ENCODE assay signal across 22 cellular contexts in the genomic region with DNA sequence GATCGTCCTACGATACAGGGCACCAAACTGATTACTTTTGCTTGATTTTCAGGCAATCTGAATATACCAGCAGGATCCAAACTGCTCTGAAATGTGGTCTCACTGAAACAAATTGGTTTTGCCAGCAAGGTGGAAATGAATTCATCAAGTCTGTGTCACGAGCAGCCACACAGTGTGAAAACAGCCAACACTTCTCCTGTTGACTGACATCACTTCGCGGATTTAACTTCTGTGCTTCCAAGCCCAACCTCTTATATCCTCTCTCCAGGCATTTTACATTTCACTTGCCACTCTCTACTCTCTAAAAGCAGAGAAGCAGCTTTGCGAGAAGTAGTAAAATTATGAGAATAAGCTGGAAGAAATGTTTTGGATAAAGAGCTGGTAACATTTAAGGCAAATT.
A peak's percentile ranks its signal among the peaks of the same experiment; 100 is the strongest.
DNase-seq lines count a peak whose midpoint lies in the region; ATAC-seq and TF ChIP-seq lines count a peak whose summit lies in the region.
"Had no signal": no experiment of that assay in that cellular context is flagged by ENCODE, and none has a peak within 500 bp of the region (broad histone marks: within the 10 kb centered on the region; RNA-seq: fewer than 3 reads in every experiment).

No MANE protein-coding gene starts in this region.

- H3K27me3 ChIP-seq in left ventricle myocardium inferior (ENCODE audit: low read depth) (no peaks in the 10 kb centered on the region), neural cell (ENCODE audit: insufficient read depth, low read depth, low read length) (no peaks in the 10 kb centered on the region)
- H3K27me3 ChIP-seq: BE2C; BLaER1 treated with 17β-estradiol and CSF1 and Interleukin-3, amounts not matched to agents 10 nM and 100 nM had no signal

- H3K9ac ChIP-seq in neural cell (ENCODE audit: low read length): no peak overlapping the region
- H3K9ac ChIP-seq: BLaER1 treated with 17β-estradiol and CSF1 and Interleukin-3, amounts not matched to agents 10 nM and 100 nM; GM23248 had no signal

- H3K36me3 ChIP-seq in left ventricle myocardium inferior (no peaks in the 10 kb centered on the region), neural cell (ENCODE audit: insufficient read depth, low read length) (no peaks in the 10 kb centered on the region)
- H3K36me3 ChIP-seq: BE2C; BLaER1 treated with 17β-estradiol and CSF1 and Interleukin-3, amounts not matched to agents 10 nM and 100 nM had no signal

- no peaks in the 10 kb centered on the region for H3F3A ChIP-seq in neural cell (ENCODE audit: insufficient read depth, low read length, poor library complexity, severe bottlenecking)

- TF ChIP-seq EP300 in neural cell (conservative IDR thresholded peaks at IDR 0.05; ENCODE audit: poor library complexity, severe bottlenecking): peak; percentile 32

- H3K4me3 ChIP-seq in left ventricle myocardium inferior: no peak overlapping the region
- H3K4me3 ChIP-seq in neural cell (ENCODE audit: low read length): peak overlapping the region; percentile 2
- H3K4me3 ChIP-seq: A549; BLaER1 treated with 17β-estradiol and CSF1 and Interleukin-3, amounts not matched to agents 10 nM and 100 nM; GM12878; GM23248 had no signal

- H4K20me1 ChIP-seq in neural cell (ENCODE audit: insufficient read depth): no peaks in the 10 kb centered on the region
- H4K20me1 ChIP-seq: BLaER1 treated with 17β-estradiol and CSF1 and Interleukin-3, amounts not matched to agents 10 nM and 100 nM had no signal

- H3K27ac ChIP-seq in left ventricle myocardium inferior (replicated peaks) (peak overlapping the region; percentile 66), neural cell (ENCODE audit: low read length) (no peak overlapping the region)
- H3K27ac ChIP-seq: A549; BLaER1 treated with 17β-estradiol and CSF1 and Interleukin-3, amounts not matched to agents 10 nM and 100 nM; GM23248 had no signal

- H3K4me2 ChIP-seq in neural cell (ENCODE audit: low read length): no peak overlapping the region
- H3K4me2 ChIP-seq: A549; BLaER1 treated with 17β-estradiol and CSF1 and Interleukin-3, amounts not matched to agents 10 nM and 100 nM had no signal

- TF ChIP-seq CTCF in left ventricle myocardium inferior (IDR thresholded peaks at IDR 0.05; ENCODE audit: borderline replicate concordance): no peak
- no peak for TF ChIP-seq CTCF in neural cell (IDR thresholded peaks at IDR 0.05; ENCODE audit: poor library complexity, severe bottlenecking)

- DNase-seq in Right ventricle myocardium superior: no peak
- no peak for DNase-seq in cardiac septum (ENCODE audit: low spot score)
- no peak for DNase-seq in left ventricle myocardium inferior
- DNase-seq in NCI-H187 treated with DMSO at 0.1 percent for 48 hours (lab: John Stamatoyannopoulos, UW): no peak
- no peak for DNase-seq in dedifferentiated amniotic fluid mesenchymal stem cell (ENCODE audit: extremely low spot score)
- DNase-seq: 8988T; ACHN; AML-193; BE2C; CD4-positive, alpha-beta T cell; CD8-positive, alpha-beta memory T cell; DMS 273 treated with DMSO at 0.1 percent for 48 hours; DMS79; EL; GDM1; GM23248; H9 had no signal

- ATAC-seq in Right ventricle myocardium superior (ENCODE audit: poor library complexity): peak; percentile 62
- ATAC-seq: A549, GM12878, HCT116 had no signal

- H3K4me1 ChIP-seq in left ventricle myocardium inferior: no peaks in the 10 kb centered on the region
- H3K4me1 ChIP-seq: A549; BE2C; BLaER1 treated with 17β-estradiol and CSF1 and Interleukin-3, amounts not matched to agents 10 nM and 100 nM had no signal

- H2AFZ ChIP-seq in neural cell (ENCODE audit: low read depth, low read length): no peak overlapping the region
- H2AFZ ChIP-seq: GM23248 had no signal

- H3K9me2 ChIP-seq in neural cell (ENCODE audit: insufficient read depth, low read length): no peaks in the 10 kb centered on the region

- no peaks in the 10 kb centered on the region for H3K79me2 ChIP-seq in neural cell (replicated peaks; ENCODE audit: insufficient read depth, low read length)

- intact Hi-C loops in Right ventricle myocardium superior (cut with DNase I) (no loop called here), cardiac septum (cut with DNase I) (no loop called here), left ventricle myocardium inferior (cut with micrococcal nuclease) (no loop called here)

- TF ChIP-seq RAD21 in neural cell (conservative IDR thresholded peaks at IDR 0.05): no peak

- H3K9me3 ChIP-seq in left ventricle myocardium inferior (replicated peaks) (no peaks in the 10 kb centered on the region), neural cell (ENCODE audit: low read length) (no peaks in the 10 kb centered on the region)
- H3K9me3 ChIP-seq: A549; BE2C; BLaER1 treated with 17β-estradiol and CSF1 and Interleukin-3, amounts not matched to agents 10 nM and 100 nM had no signal

TF ChIP-seq in neural cell, 6 proteins besides CTCF, POLR2A, EP300 and RAD21:
- no peak for TF ChIP-seq MXI1 (conservative IDR thresholded peaks at IDR 0.05; ENCODE audit: poor library complexity, severe bottlenecking)
- TF ChIP-seq POLR2AphosphoS5 (IDR thresholded peaks at IDR 0.05): peak; percentile 39
- no peak for TF ChIP-seq EZH2 (IDR thresholded peaks at IDR 0.05; ENCODE audit: borderline replicate concordance, insufficient read depth, low read length, poor library complexity, severe bottlenecking)
- TF ChIP-seq SMC3 (conservative IDR thresholded peaks at IDR 0.05; ENCODE audit: poor library complexity): no peak
- TF ChIP-seq, protein P1, sequence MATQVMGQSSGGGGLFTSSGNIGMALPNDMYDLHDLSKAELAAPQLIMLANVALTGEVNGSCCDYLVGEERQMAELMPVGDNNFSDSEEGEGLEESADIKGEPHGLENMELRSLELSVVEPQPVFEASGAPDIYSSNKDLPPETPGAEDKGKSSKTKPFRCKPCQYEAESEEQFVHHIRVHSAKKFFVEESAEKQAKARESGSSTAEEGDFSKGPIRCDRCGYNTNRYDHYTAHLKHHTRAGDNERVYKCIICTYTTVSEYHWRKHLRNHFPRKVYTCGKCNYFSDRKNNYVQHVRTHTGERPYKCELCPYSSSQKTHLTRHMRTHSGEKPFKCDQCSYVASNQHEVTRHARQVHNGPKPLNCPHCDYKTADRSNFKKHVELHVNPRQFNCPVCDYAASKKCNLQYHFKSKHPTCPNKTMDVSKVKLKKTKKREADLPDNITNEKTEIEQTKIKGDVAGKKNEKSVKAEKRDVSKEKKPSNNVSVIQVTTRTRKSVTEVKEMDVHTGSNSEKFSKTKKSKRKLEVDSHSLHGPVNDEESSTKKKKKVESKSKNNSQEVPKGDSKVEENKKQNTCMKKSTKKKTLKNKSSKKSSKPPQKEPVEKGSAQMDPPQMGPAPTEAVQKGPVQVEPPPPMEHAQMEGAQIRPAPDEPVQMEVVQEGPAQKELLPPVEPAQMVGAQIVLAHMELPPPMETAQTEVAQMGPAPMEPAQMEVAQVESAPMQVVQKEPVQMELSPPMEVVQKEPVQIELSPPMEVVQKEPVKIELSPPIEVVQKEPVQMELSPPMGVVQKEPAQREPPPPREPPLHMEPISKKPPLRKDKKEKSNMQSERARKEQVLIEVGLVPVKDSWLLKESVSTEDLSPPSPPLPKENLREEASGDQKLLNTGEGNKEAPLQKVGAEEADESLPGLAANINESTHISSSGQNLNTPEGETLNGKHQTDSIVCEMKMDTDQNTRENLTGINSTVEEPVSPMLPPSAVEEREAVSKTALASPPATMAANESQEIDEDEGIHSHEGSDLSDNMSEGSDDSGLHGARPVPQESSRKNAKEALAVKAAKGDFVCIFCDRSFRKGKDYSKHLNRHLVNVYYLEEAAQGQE (IDR thresholded peaks at IDR 0.05; ENCODE audit: borderline replicate concordance): no peak
